ENCODE assay signal across 22 cellular contexts in genomic region chr2:212245868-212246267, GRCh38.
A peak's percentile ranks its signal among the peaks of the same experiment; 100 is the strongest.
DNase-seq lines count a peak whose midpoint lies in the region; ATAC-seq and TF ChIP-seq lines count a peak whose summit lies in the region.
"Had no signal": no experiment of that assay in that cellular context is flagged by ENCODE, and none has a peak within 500 bp of the region (broad histone marks: within the 10 kb centered on the region; RNA-seq: fewer than 3 reads in every experiment).

No MANE protein-coding gene starts in this region.

- peaks cover 7% of the 10 kb centered on the region; the same call in 2 of the 3 replicates for H3K4me1 Mint-ChIP-seq in GM23338
- peaks cover 6% of the 10 kb centered on the region; the same call in 1 of the 2 replicates for H3K4me1 Mint-ChIP-seq in WTC11
- H3K4me1 Mint-ChIP-seq: CD4-positive, CD25-positive, alpha-beta regulatory T cell; CD8-positive, alpha-beta memory T cell had no signal

- no peaks in the 10 kb centered on the region for H3K36me3 ChIP-seq in GM23338 (ENCODE audit: insufficient read depth)
- H3K36me3 ChIP-seq: BE2C had no signal

- peak; percentile 77 for ATAC-seq in GM23338
- ATAC-seq in WTC11 = peak; percentile 61; the same call in 1 of the 2 replicates
- ATAC-seq: GM12878, HCT116 had no signal

- H3K4me3 Mint-ChIP-seq in GM23338 = no peak overlapping the region
- no peak overlapping the region for H3K4me3 Mint-ChIP-seq in WTC11
- H3K4me3 Mint-ChIP-seq: CD4-positive, CD25-positive, alpha-beta regulatory T cell; CD8-positive, alpha-beta memory T cell; HFFc6 had no signal

- H3K27ac Mint-ChIP-seq in GM23338 (no peak overlapping the region), WTC11 (no peak overlapping the region)
- H3K27ac Mint-ChIP-seq: CD4-positive, CD25-positive, alpha-beta regulatory T cell; CD8-positive, alpha-beta memory T cell; HFFc6 had no signal

- CTCF ChIA-PET in WTC11 (lab: Charles Lee) = interaction anchor here (1.2 to 1.4 kb wide), 2 partner anchors 274 to 287 kb away, joined by 4 to 5 read pairs; no protein-coding TSS in a partner anchor

- H3K79me2 ChIP-seq in GM23338 (replicated peaks; ENCODE audit: insufficient read depth) = no peaks in the 10 kb centered on the region

- H3K27me3 Mint-ChIP-seq in GM23338 (ENCODE audit: insufficient read depth, low read depth, poor library complexity) (no peaks in the 10 kb centered on the region), WTC11 (ENCODE audit: low read depth) (no peaks in the 10 kb centered on the region)
- H3K27me3 Mint-ChIP-seq: CD4-positive, CD25-positive, alpha-beta regulatory T cell; CD8-positive, alpha-beta memory T cell had no signal

- POLR2A ChIA-PET in WTC11 (lab: Charles Lee) = no interaction called here

- H3K4me1 ChIP-seq in GM23338 (ENCODE audit: insufficient read depth) = no peaks in the 10 kb centered on the region

- H4K20me1 ChIP-seq in GM23338 (replicated peaks; ENCODE audit: insufficient read depth) = no peaks in the 10 kb centered on the region

- H3K27ac ChIP-seq in GM23338 (ENCODE audit: low read depth) = no peak overlapping the region
- H3K27ac ChIP-seq: HL-60 had no signal

- H3K4me2 ChIP-seq in GM23338 = no peak overlapping the region

- TF ChIP-seq CTCF in GM23338 (conservative IDR thresholded peaks at IDR 0.05; ENCODE audit: low read depth in 2 of 2) (no peak), WTC11 (IDR thresholded peaks at IDR 0.05) (no peak)

- no peaks in the 10 kb centered on the region for H3F3A ChIP-seq in GM23338 (replicated peaks; ENCODE audit: low read depth)

- DNase-seq in GM23338 (ENCODE audit: low spot score) = peak; percentile 27
- peak; percentile 82 for DNase-seq in NCI-H82 (lab: John Stamatoyannopoulos, UW)
- no peak for DNase-seq in WTC11 (ENCODE audit: low spot score)
- no peak for DNase-seq in germinal center (ENCODE audit: low spot score)
- DNase-seq in NCI-H345 (lab: John Stamatoyannopoulos, UW) = no peak
- no peak for DNase-seq in LoVo (ENCODE audit: low spot score)
- no peak for DNase-seq in OCI-M2 (lab: John Stamatoyannopoulos, UW; ENCODE audit: unreplicated experiment)
- DNase-seq: ACHN; BE2C; C1 segment of cervical spinal cord; CD4-positive, CD25-positive, alpha-beta regulatory T cell; CD8-positive, alpha-beta memory T cell; COR-L47; DMS53; DND-41; EL; GOT3; H7; HFFc6 had no signal

- H3K4me3 ChIP-seq in GM23338 = no peak overlapping the region
- H3K4me3 ChIP-seq: GM12878 had no signal

- no peak overlapping the region for H2AFZ ChIP-seq in GM23338

- no peaks in the 10 kb centered on the region for H3K27me3 ChIP-seq in GM23338 (ENCODE audit: insufficient read depth)
- H3K27me3 ChIP-seq: BE2C had no signal

- H3K36me3 Mint-ChIP-seq in GM23338 (ENCODE audit: low read depth) (no peaks in the 10 kb centered on the region), WTC11 (no peaks in the 10 kb centered on the region)
- H3K36me3 Mint-ChIP-seq: CD4-positive, CD25-positive, alpha-beta regulatory T cell; CD8-positive, alpha-beta memory T cell had no signal

- no peaks in the 10 kb centered on the region for H3K9me2 ChIP-seq in GM23338 (ENCODE audit: insufficient read depth)

- no peaks in the 10 kb centered on the region for H3K9me3 Mint-ChIP-seq in GM23338
- H3K9me3 Mint-ChIP-seq in WTC11 = no peaks in the 10 kb centered on the region
- H3K9me3 Mint-ChIP-seq: HFFc6 had no signal

TF ChIP-seq in GM23338, 12 proteins besides CTCF, POLR2A, EP300 and RAD21 (continues in another document):
- TF ChIP-seq EZH2phosphoT487 (IDR thresholded peaks at IDR 0.05; ENCODE audit: unreplicated experiment) (no peak), CREB1 (CRISPR knock-in tag; IDR thresholded peaks at IDR 0.05; ENCODE audit: low read depth) (no peak), REST (IDR thresholded peaks at IDR 0.05; ENCODE audit: unreplicated experiment) (no peak), ZNF114 (CRISPR knock-in tag; IDR thresholded peaks at IDR 0.05) (no peak), ETS1 (IDR thresholded peaks at IDR 0.05) (no peak), POLR2AphosphoS5 (IDR thresholded peaks at IDR 0.05; ENCODE audit: low read depth) (no peak), STAT1 (IDR thresholded peaks at IDR 0.05; ENCODE audit: unreplicated experiment) (no peak), EZH2 (IDR thresholded peaks at IDR 0.05; ENCODE audit: low read depth, unreplicated experiment) (no peak), JUNB (IDR thresholded peaks at IDR 0.05; ENCODE audit: unreplicated experiment) (no peak)

TF ChIP-seq in WTC11, 78 proteins besides CTCF, POLR2A, EP300 and RAD21 (continues in another document):
- TF ChIP-seq GRHL2 (CRISPR knock-in tag; IDR thresholded peaks at IDR 0.05; ENCODE audit: insufficient replicate concordance, severe bottlenecking) = no peak
- TF ChIP-seq ZNF317 (CRISPR knock-in tag; IDR thresholded peaks at IDR 0.05; ENCODE audit: borderline replicate concordance, low read depth) = no peak
- no peak for TF ChIP-seq E2F5 (CRISPR knock-in tag; IDR thresholded peaks at IDR 0.05)
- no peak for TF ChIP-seq ATF1 (CRISPR knock-in tag; IDR thresholded peaks at IDR 0.05)
- TF ChIP-seq IRF1 (CRISPR knock-in tag; IDR thresholded peaks at IDR 0.05) = no peak
- no peak for TF ChIP-seq ZBTB43 (CRISPR knock-in tag; IDR thresholded peaks at IDR 0.05)
- no peak for TF ChIP-seq ATF2 (CRISPR knock-in tag; IDR thresholded peaks at IDR 0.05; ENCODE audit: borderline replicate concordance, low read depth)
- TF ChIP-seq NFE2L1 (CRISPR knock-in tag; IDR thresholded peaks at IDR 0.05) = no peak
- no peak for TF ChIP-seq HMGXB4 (CRISPR knock-in tag; IDR thresholded peaks at IDR 0.05)
- TF ChIP-seq CDX4 (CRISPR knock-in tag; IDR thresholded peaks at IDR 0.05; ENCODE audit: borderline replicate concordance) = no peak
- TF ChIP-seq TEAD1 (CRISPR knock-in tag; IDR thresholded peaks at IDR 0.05) = no peak
- TF ChIP-seq HMGA2 (CRISPR knock-in tag; IDR thresholded peaks at IDR 0.05) = no peak
- no peak for TF ChIP-seq MXD4 (CRISPR knock-in tag; IDR thresholded peaks at IDR 0.05; ENCODE audit: borderline replicate concordance)
- no peak for TF ChIP-seq FOXP1 (CRISPR knock-in tag; IDR thresholded peaks at IDR 0.05; ENCODE audit: borderline replicate concordance)

Comparison
In these comparisons a context has a peak if more than half of its experiments do, and no peak if none do; other contexts are left out.
1. DNase-seq: peak in GM23338 (single experiment) and NCI-H82 (single experiment); none in WTC11 (single experiment), germinal center (single experiment), NCI-H345 (single experiment), LoVo (single experiment) and OCI-M2 (single experiment).